1 cellular context compared by ENCODE assay signal in the genomic region with DNA sequence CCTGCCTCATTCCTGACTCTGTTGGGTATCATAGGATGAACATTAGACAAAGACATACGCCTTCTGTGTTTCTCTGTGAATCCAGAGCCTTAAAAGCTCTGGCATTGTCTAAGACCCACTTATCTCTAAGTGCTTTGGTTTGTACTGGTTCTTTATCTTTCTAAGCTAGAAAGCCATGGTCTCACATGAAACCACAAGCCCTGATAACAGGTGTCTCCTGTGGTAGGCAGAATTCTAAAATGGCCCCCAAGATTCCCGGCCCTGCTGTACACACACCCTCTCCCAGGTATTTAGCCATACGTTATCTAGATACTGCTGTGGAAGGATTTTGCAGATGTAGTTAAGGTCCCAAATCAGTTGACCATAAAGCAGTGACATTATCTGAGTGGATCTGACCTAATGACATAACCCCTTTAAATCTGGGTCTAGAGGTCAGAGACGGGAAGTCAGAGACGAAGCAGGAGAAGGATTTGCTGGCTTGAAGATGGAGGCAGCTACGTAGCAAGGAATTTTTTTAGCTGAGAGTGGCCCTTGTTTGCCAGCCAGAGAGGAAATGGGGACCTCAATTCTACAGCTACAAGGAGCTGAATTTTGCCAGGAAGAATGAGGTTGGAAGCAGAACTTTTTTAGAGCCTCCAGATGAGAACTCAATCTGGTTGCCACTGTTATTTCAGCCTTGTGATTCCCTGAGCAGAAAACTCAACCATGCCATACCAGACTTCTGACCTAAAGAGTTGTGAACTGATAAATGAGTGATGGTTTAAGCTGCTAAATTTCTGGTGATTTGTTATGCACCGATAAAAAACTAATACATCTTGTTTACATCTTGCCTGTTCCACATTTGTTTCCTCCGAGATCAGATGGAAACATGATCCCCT.
TF ChIP-seq lines count a peak whose summit lies in the region.

No MANE protein-coding gene starts in this region.

TF ChIP-seq in HepG2, 621 proteins besides CTCF, POLR2A, EP300 and RAD21 (continued from another document):
- TF ChIP-seq, protein P1, sequence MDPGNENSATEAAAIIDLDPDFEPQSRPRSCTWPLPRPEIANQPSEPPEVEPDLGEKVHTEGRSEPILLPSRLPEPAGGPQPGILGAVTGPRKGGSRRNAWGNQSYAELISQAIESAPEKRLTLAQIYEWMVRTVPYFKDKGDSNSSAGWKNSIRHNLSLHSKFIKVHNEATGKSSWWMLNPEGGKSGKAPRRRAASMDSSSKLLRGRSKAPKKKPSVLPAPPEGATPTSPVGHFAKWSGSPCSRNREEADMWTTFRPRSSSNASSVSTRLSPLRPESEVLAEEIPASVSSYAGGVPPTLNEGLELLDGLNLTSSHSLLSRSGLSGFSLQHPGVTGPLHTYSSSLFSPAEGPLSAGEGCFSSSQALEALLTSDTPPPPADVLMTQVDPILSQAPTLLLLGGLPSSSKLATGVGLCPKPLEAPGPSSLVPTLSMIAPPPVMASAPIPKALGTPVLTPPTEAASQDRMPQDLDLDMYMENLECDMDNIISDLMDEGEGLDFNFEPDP (CRISPR knock-in tag; conservative IDR thresholded peaks at IDR 0.05), result no peak
- no peak for TF ChIP-seq SP140L (CRISPR knock-in tag; IDR thresholded peaks at IDR 0.05; ENCODE audit: borderline replicate concordance)
- TF ChIP-seq ZNF17 (CRISPR knock-in tag; IDR thresholded peaks at IDR 0.05), result no peak
- no peak for TF ChIP-seq ZZZ3 (CRISPR knock-in tag; IDR thresholded peaks at IDR 0.05; ENCODE audit: borderline replicate concordance)
- TF ChIP-seq, protein P2, sequence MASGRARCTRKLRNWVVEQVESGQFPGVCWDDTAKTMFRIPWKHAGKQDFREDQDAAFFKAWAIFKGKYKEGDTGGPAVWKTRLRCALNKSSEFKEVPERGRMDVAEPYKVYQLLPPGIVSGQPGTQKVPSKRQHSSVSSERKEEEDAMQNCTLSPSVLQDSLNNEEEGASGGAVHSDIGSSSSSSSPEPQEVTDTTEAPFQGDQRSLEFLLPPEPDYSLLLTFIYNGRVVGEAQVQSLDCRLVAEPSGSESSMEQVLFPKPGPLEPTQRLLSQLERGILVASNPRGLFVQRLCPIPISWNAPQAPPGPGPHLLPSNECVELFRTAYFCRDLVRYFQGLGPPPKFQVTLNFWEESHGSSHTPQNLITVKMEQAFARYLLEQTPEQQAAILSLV (CRISPR knock-in tag; IDR thresholded peaks at IDR 0.05; ENCODE audit: borderline replicate concordance), result no peak
- TF ChIP-seq RFX3 (CRISPR knock-in tag; IDR thresholded peaks at IDR 0.05), result no peak
- no peak for TF ChIP-seq ZNF773 (CRISPR knock-in tag; IDR thresholded peaks at IDR 0.05; ENCODE audit: borderline replicate concordance)
- TF ChIP-seq ZFP41 (CRISPR knock-in tag; IDR thresholded peaks at IDR 0.05; ENCODE audit: borderline replicate concordance), result no peak
- TF ChIP-seq, protein P3, sequence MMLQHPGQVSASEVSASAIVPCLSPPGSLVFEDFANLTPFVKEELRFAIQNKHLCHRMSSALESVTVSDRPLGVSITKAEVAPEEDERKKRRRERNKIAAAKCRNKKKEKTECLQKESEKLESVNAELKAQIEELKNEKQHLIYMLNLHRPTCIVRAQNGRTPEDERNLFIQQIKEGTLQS (CRISPR knock-in tag; IDR thresholded peaks at IDR 0.05), result no peak
- TF ChIP-seq, protein P4, sequence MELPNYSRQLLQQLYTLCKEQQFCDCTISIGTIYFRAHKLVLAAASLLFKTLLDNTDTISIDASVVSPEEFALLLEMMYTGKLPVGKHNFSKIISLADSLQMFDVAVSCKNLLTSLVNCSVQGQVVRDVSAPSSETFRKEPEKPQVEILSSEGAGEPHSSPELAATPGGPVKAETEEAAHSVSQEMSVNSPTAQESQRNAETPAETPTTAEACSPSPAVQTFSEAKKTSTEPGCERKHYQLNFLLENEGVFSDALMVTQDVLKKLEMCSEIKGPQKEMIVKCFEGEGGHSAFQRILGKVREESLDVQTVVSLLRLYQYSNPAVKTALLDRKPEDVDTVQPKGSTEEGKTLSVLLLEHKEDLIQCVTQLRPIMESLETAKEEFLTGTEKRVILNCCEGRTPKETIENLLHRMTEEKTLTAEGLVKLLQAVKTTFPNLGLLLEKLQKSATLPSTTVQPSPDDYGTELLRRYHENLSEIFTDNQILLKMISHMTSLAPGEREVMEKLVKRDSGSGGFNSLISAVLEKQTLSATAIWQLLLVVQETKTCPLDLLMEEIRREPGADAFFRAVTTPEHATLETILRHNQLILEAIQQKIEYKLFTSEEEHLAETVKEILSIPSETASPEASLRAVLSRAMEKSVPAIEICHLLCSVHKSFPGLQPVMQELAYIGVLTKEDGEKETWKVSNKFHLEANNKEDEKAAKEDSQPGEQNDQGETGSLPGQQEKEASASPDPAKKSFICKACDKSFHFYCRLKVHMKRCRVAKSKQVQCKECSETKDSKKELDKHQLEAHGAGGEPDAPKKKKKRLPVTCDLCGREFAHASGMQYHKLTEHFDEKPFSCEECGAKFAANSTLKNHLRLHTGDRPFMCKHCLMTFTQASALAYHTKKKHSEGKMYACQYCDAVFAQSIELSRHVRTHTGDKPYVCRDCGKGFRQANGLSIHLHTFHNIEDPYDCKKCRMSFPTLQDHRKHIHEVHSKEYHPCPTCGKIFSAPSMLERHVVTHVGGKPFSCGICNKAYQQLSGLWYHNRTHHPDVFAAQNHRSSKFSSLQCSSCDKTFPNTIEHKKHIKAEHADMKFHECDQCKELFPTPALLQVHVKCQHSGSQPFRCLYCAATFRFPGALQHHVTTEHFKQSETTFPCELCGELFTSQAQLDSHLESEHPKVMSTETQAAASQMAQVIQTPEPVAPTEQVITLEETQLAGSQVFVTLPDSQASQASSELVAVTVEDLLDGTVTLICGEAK (IDR thresholded peaks at IDR 0.05), result no peak
- TF ChIP-seq, protein P4 (CRISPR knock-in tag; IDR thresholded peaks at IDR 0.05), result no peak
- no peak for TF ChIP-seq ZNF761 (CRISPR knock-in tag; conservative IDR thresholded peaks at IDR 0.05)
